Comparison of ENCODE assay signal across 1 cellular context in genomic region chr10:34207350-34207749, GRCh38.
TF ChIP-seq lines count a peak whose summit lies in the region.

No MANE protein-coding gene starts in this region.

TF ChIP-seq in HepG2, 621 proteins besides CTCF, POLR2A, EP300 and RAD21 (continued from another document):
- TF ChIP-seq KIAA2018 (CRISPR knock-in tag; IDR thresholded peaks at IDR 0.05; ENCODE audit: borderline replicate concordance) (no peak), ZNF329 (CRISPR knock-in tag; IDR thresholded peaks at IDR 0.05; ENCODE audit: low read depth) (no peak), ZNF503 (CRISPR knock-in tag; IDR thresholded peaks at IDR 0.05) (no peak), RCOR2 (CRISPR knock-in tag; IDR thresholded peaks at IDR 0.05) (no peak), CERS6 (CRISPR knock-in tag; IDR thresholded peaks at IDR 0.05) (no peak), ZBTB8A (CRISPR knock-in tag; IDR thresholded peaks at IDR 0.05; ENCODE audit: borderline replicate concordance, low read depth) (no peak), SIX1 (CRISPR knock-in tag; IDR thresholded peaks at IDR 0.05; ENCODE audit: borderline replicate concordance) (peak; percentile 96), ZC3H4 (CRISPR knock-in tag; IDR thresholded peaks at IDR 0.05; ENCODE audit: borderline replicate concordance) (no peak), SP4 (CRISPR knock-in tag; IDR thresholded peaks at IDR 0.05) (no peak), ZNF780A (CRISPR knock-in tag; IDR thresholded peaks at IDR 0.05) (no peak), ZNF3 (CRISPR knock-in tag; IDR thresholded peaks at IDR 0.05) (no peak), ZNF747 (CRISPR knock-in tag; IDR thresholded peaks at IDR 0.05; ENCODE audit: borderline replicate concordance) (no peak), ZNF264 (CRISPR knock-in tag; IDR thresholded peaks at IDR 0.05) (no peak), ZNF230 (CRISPR knock-in tag; IDR thresholded peaks at IDR 0.05) (no peak), ELK4 (CRISPR knock-in tag; IDR thresholded peaks at IDR 0.05; ENCODE audit: borderline replicate concordance) (no peak), FOXO4 (CRISPR knock-in tag; conservative IDR thresholded peaks at IDR 0.05) (no peak), RBAK (CRISPR knock-in tag; IDR thresholded peaks at IDR 0.05) (no peak), SKI (IDR thresholded peaks at IDR 0.05; ENCODE audit: partially characterized antibody) (no peak), SP5 (CRISPR knock-in tag; IDR thresholded peaks at IDR 0.05; ENCODE audit: borderline replicate concordance, low read depth) (no peak), ARID5B (CRISPR knock-in tag; IDR thresholded peaks at IDR 0.05) (peak; percentile 7; the same call in 1 of the 2 replicates)
